9 cellular contexts compared by ENCODE assay signal in the genomic region with DNA sequence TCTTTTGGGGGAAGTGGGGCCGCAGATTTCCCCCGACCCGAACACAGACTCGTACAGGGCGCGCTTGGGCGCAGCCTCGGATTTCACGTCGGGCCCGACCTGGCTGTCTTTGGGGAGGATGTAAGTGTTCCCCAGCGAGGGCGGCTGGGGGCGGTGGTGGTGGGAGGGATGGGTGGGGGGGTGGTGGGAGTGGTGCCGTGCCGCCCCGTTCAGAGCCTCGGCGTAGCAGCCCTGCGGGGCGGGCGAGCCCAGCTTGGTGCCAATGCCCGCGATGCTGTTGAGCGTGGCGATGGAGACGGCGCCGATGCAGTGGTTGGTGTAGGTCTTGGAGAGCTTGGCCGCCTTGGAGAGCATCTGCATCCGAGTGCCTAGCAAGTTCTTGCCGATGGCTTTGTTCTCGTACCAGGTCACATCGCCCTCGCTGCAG. TPM values are rescaled to one million over a fixed set of nuclear protein-coding genes. Genes with fewer than 3 reads are reported as not detected.
DNase-seq lines count a peak whose midpoint lies in the region; ATAC-seq and TF ChIP-seq lines count a peak whose summit lies in the region.
"Had no signal": no experiment of that assay in that cellular context is flagged by ENCODE, and none has a peak within 500 bp of the region (broad histone marks: within the 10 kb centered on the region; RNA-seq: fewer than 3 reads in every experiment).

No MANE protein-coding gene starts in this region.

- no peak overlapping the region for H4K91ac ChIP-seq in trophoblast cell (ENCODE audit: low read depth, low read length)

- peak overlapping the region; percentile 93; the same call in 1 of the 2 replicates for H2AFZ ChIP-seq in GM23338
- peak overlapping the region; percentile 37 for H2AFZ ChIP-seq in trophoblast cell (ENCODE audit: insufficient read depth, low read length, poor library complexity)

- H3K79me1 ChIP-seq in trophoblast cell (ENCODE audit: low read length): peaks cover 25% of the 10 kb centered on the region

- H2BK12ac ChIP-seq in trophoblast cell (ENCODE audit: low read length): peak overlapping the region; percentile 12

- H3K4me1 Mint-ChIP-seq in GM23338 (peaks cover 37% of the 10 kb centered on the region), glutamatergic neuron (ENCODE audit: low read depth, unreplicated experiment) (peaks cover 9% of the 10 kb centered on the region)
- peaks cover 18% of the 10 kb centered on the region for H3K4me1 Mint-ChIP-seq in activated T-helper 2 cell treated with anti-CD3 and anti-CD28 coated beads, Interferon-gamma antibody, Interleukin-2, Interleukin-4, amounts not matched to agents 10 μg/mL and 5 μg/mL and 100 μg/mL, durations not matched to agents 14 hours and 24 hours and 36 hours (ENCODE audit: low read depth)

- H3K4ac ChIP-seq in trophoblast cell (ENCODE audit: low read depth, low read length): peak overlapping the region; percentile 34

- 0 out of 3 replicates have a peak, but pooled peaks cover 5% of the 10 kb centered on the region for H3K36me3 Mint-ChIP-seq in GM23338 (ENCODE audit: low read depth)
- H3K36me3 Mint-ChIP-seq in activated T-helper 2 cell treated with anti-CD3 and anti-CD28 coated beads, Interferon-gamma antibody, Interleukin-2, Interleukin-4, amounts not matched to agents 10 μg/mL and 5 μg/mL and 100 μg/mL, durations not matched to agents 14 hours and 24 hours and 36 hours (ENCODE audit: low read depth): peaks cover 14% of the 10 kb centered on the region
- no peaks in the 10 kb centered on the region for H3K36me3 Mint-ChIP-seq in glutamatergic neuron (ENCODE audit: unreplicated experiment)

- H2BK120ac ChIP-seq in trophoblast cell (ENCODE audit: insufficient read depth, low read length, poor library complexity): no peak overlapping the region

- intact Hi-C loops in activated T-helper 2 cell treated with anti-CD3 and anti-CD28 coated beads, Interferon-gamma antibody, Interleukin-2, Interleukin-4, amounts not matched to agents 10 μg/mL and 5 μg/mL and 100 μg/mL, durations not matched to agents 14 hours and 24 hours and 36 hours (cut with micrococcal nuclease): loop anchor here (5.0 to 10.0 kb wide), 3 partner anchors 90 to 1192 kb away; partner anchors contain the start of genes SS18 and ZNF521

- H3K4me1 ChIP-seq in GM23338 (ENCODE audit: insufficient read depth) (peaks cover 30% of the 10 kb centered on the region), trophoblast cell (ENCODE audit: control insufficient read depth in 1 of 2, insufficient read depth in 2 of 2, low read length in 2 of 2) (peaks cover 25 to 28% of the 10 kb centered on the region in 2 experiments)

- no peak overlapping the region for H3K9ac ChIP-seq in trophoblast cell (ENCODE audit: low read length)

- H3K18ac ChIP-seq in trophoblast cell (ENCODE audit: low read length): peak overlapping the region; percentile 87

- TF ChIP-seq CTCF in GM23338 (conservative IDR thresholded peaks at IDR 0.05; ENCODE audit: low read depth in 2 of 2): no peak
- no peak for TF ChIP-seq CTCF in glutamatergic neuron (IDR thresholded peaks at IDR 0.05; ENCODE audit: partially characterized antibody, unreplicated experiment)

- H3K14ac ChIP-seq in trophoblast cell (ENCODE audit: low read length): no peak overlapping the region

- H3K27ac ChIP-seq in GM23338 (ENCODE audit: low read depth) (no peak overlapping the region), trophoblast cell (ENCODE audit: low read depth, low read length) (no peak overlapping the region)

- no peak overlapping the region for H2BK5ac ChIP-seq in trophoblast cell (ENCODE audit: low read depth, low read length, poor library complexity)

- peaks cover 49% of the 10 kb centered on the region for H3K27me3 Mint-ChIP-seq in GM23338 (ENCODE audit: insufficient read depth, low read depth, poor library complexity)
- H3K27me3 Mint-ChIP-seq in activated T-helper 2 cell treated with anti-CD3 and anti-CD28 coated beads, Interferon-gamma antibody, Interleukin-2, Interleukin-4, amounts not matched to agents 10 μg/mL and 5 μg/mL and 100 μg/mL, durations not matched to agents 14 hours and 24 hours and 36 hours (ENCODE audit: low read depth): peaks cover 19% of the 10 kb centered on the region
- H3K27me3 Mint-ChIP-seq in glutamatergic neuron (ENCODE audit: unreplicated experiment): peaks cover 20% of the 10 kb centered on the region

- H3K4me3 Mint-ChIP-seq in GM23338 (peak overlapping the region; percentile 80), glutamatergic neuron (ENCODE audit: unreplicated experiment) (peak overlapping the region; percentile 94)
- peak overlapping the region; percentile 47 for H3K4me3 Mint-ChIP-seq in activated T-helper 2 cell treated with anti-CD3 and anti-CD28 coated beads, Interferon-gamma antibody, Interleukin-2, Interleukin-4, amounts not matched to agents 10 μg/mL and 5 μg/mL and 100 μg/mL, durations not matched to agents 14 hours and 24 hours and 36 hours (ENCODE audit: low read depth)

- no peaks in the 10 kb centered on the region for H3K36me3 ChIP-seq in GM23338 (ENCODE audit: insufficient read depth)
- H3K36me3 ChIP-seq in trophoblast cell (ENCODE audit: control insufficient read depth in 1 of 2, insufficient read depth in 2 of 2, low read length in 2 of 2): peaks cover 0 to 2% of the 10 kb centered on the region in 2 experiments

- no peaks in the 10 kb centered on the region; the same call in 1 of the 2 replicates for H3F3A ChIP-seq in GM23338 (replicated peaks; ENCODE audit: low read depth)

- H3K27me3 ChIP-seq in GM23338 (ENCODE audit: insufficient read depth) (peaks cover 76% of the 10 kb centered on the region), trophoblast cell (ENCODE audit: insufficient read depth, low read length) (no peaks in the 10 kb centered on the region)

- no peaks in the 10 kb centered on the region for H3K9me2 ChIP-seq in GM23338 (ENCODE audit: insufficient read depth)

- H3K4me2 ChIP-seq in GM23338: peak overlapping the region; percentile 89
- peak overlapping the region; percentile 78 for H3K4me2 ChIP-seq in trophoblast cell (ENCODE audit: low read length)

- no peak for DNase-seq in GM23338 (ENCODE audit: low spot score)
- no peak for DNase-seq in activated T-helper 2 cell treated with anti-CD3 and anti-CD28 coated beads, Interferon-gamma antibody, Interleukin-2, Interleukin-4, amounts not matched to agents 10 μg/mL and 5 μg/mL and 100 μg/mL, durations not matched to agents 14 hours and 24 hours and 36 hours (ENCODE audit: low spot score)
- DNase-seq in glutamatergic neuron: no peak
- DNase-seq in trophoblast cell: no peak
- no peak for DNase-seq in CD1c-positive myeloid dendritic cell (ENCODE audit: extremely low spot score)
- no peak for DNase-seq in NCI-H748 treated with DMSO at 0.1 percent for 48 hours (lab: John Stamatoyannopoulos, UW)
- DNase-seq: NCI-H2171 had no signal

- no peak overlapping the region for H4K12ac ChIP-seq in trophoblast cell (ENCODE audit: low read depth, low read length)

- no peak overlapping the region for H2AK5ac ChIP-seq in trophoblast cell (ENCODE audit: low read length)

- H3K4me3 ChIP-seq in GM23338 (peak overlapping the region; percentile 77), trophoblast cell (ENCODE audit: low read depth, low read length) (peak overlapping the region; percentile 87)

- peaks cover 18% of the 10 kb centered on the region; the same call in 1 of the 2 replicates for H4K20me1 ChIP-seq in GM23338 (replicated peaks; ENCODE audit: insufficient read depth)

- H3K9me3 Mint-ChIP-seq in GM23338 (no peaks in the 10 kb centered on the region; the same call in 2 of the 3 replicates), glutamatergic neuron (ENCODE audit: unreplicated experiment) (peaks cover 16% of the 10 kb centered on the region)
- H3K9me3 Mint-ChIP-seq in activated T-helper 2 cell treated with anti-CD3 and anti-CD28 coated beads, Interferon-gamma antibody, Interleukin-2, Interleukin-4, amounts not matched to agents 10 μg/mL and 5 μg/mL and 100 μg/mL, durations not matched to agents 14 hours and 24 hours and 36 hours: no peaks in the 10 kb centered on the region

- no peak overlapping the region for H4K8ac ChIP-seq in trophoblast cell (ENCODE audit: low read depth, low read length)

- H3K23ac ChIP-seq in trophoblast cell (ENCODE audit: low read length): no peak overlapping the region

- H3K79me2 ChIP-seq in GM23338 (replicated peaks; ENCODE audit: insufficient read depth) (peaks cover 35% of the 10 kb centered on the region), trophoblast cell (ENCODE audit: control insufficient read depth, insufficient read depth, low read length, poor library complexity) (peaks cover 20% of the 10 kb centered on the region)

- ATAC-seq in GM23338 (peak; percentile 3), HG03520 (IDR thresholded peaks at IDR 0.05; ENCODE audit: unreplicated experiment) (no peak), GM19328 (IDR thresholded peaks at IDR 0.05; ENCODE audit: unreplicated experiment) (no peak)

- H3K9me3 ChIP-seq in trophoblast cell (ENCODE audit: insufficient read depth, low read depth, low read length): no peaks in the 10 kb centered on the region

- no CpG with 5 or more reads among the region's 35 CpGs for WGBS in trophoblast cell (ENCODE audit: extremely low coverage, insufficient coverage, insufficient read length)

- H3K27ac Mint-ChIP-seq in GM23338 (no peak overlapping the region), glutamatergic neuron (ENCODE audit: unreplicated experiment) (peak overlapping the region; percentile 64)
- no peak overlapping the region for H3K27ac Mint-ChIP-seq in activated T-helper 2 cell treated with anti-CD3 and anti-CD28 coated beads, Interferon-gamma antibody, Interleukin-2, Interleukin-4, amounts not matched to agents 10 μg/mL and 5 μg/mL and 100 μg/mL, durations not matched to agents 14 hours and 24 hours and 36 hours

TF ChIP-seq in GM23338, 12 proteins besides CTCF, POLR2A, EP300 and RAD21 (continues in another document):
- TF ChIP-seq NANOG (IDR thresholded peaks at IDR 0.05; ENCODE audit: borderline replicate concordance): no peak

RNA-seq across cellular contexts. Expression of gene KCTD1, which starts 1.5 kb away (rescaled TPM):
- total RNA-seq in GM23338 (2014; rRNA removed; shearing (Covaris generic)): 15.4 and 20.5 TPM in 2 replicates
- 7.1 and 8.9 TPM in 2 replicates for polyA plus RNA-seq in GM23338 (2016; fragmentation: Nextera tagmentation; extraction: Ambion mirVana)
- 6.4 and 6.8 TPM in 2 replicates for total RNA-seq in activated T-helper 2 cell treated with anti-CD3 and anti-CD28 coated beads, Interferon-gamma antibody, Interleukin-2, Interleukin-4, amounts not matched to agents 10 μg/mL and 5 μg/mL and 100 μg/mL, durations not matched to agents 14 hours and 24 hours and 36 hours
- 18.8 TPM for total RNA-seq in glutamatergic neuron (ENCODE audit: unreplicated experiment)
- 36.1 and 38.7 TPM in 2 replicates for polyA plus RNA-seq in trophoblast cell (2013)
